In genomic region chr9:128913995-128914772, GRCh38 we compare ENCODE assay signal across 1 cellular context.
TF ChIP-seq lines count a peak whose summit lies in the region.

No MANE protein-coding gene starts in this region.

TF ChIP-seq in GM23338, 12 proteins besides CTCF, POLR2A, EP300 and RAD21 (continued from another document):
- TF ChIP-seq ZNF462 (CRISPR knock-in tag; IDR thresholded peaks at IDR 0.05) (no peak), EZH2phosphoT487 (IDR thresholded peaks at IDR 0.05; ENCODE audit: unreplicated experiment) (no peak)
